In genomic region chr4:95087657-95088455, GRCh38 we compare ENCODE assay signal across 2 cellular contexts.
TF ChIP-seq lines count a peak whose summit lies in the region.

No MANE protein-coding gene starts in this region.

TF ChIP-seq in Ishikawa, 13 proteins besides CTCF, POLR2A, EP300 and RAD21 (continued from another document):
- TF ChIP-seq REST (IDR thresholded peaks at IDR 0.05; ENCODE audit: low read depth), result no peak

TF ChIP-seq in K562, 482 proteins besides CTCF, POLR2A, EP300 and RAD21 (continued from another document):
- TF ChIP-seq ZNF518B (CRISPR knock-in tag; IDR thresholded peaks at IDR 0.05) (no peak), BACH1 (tag; IDR thresholded peaks at IDR 0.05) (0 out of 2 replicates have a peak, but pooled peaks have one; percentile 48), BCL6 (CRISPR knock-in tag; IDR thresholded peaks at IDR 0.05) (no peak), PBX2 (CRISPR knock-in tag; IDR thresholded peaks at IDR 0.05; ENCODE audit: low read depth) (no peak), PBX2 (tag; conservative IDR thresholded peaks at IDR 0.05; ENCODE audit: low read depth) (peak; percentile 40; the same call in 1 of the 2 replicates), CCNT2 (IDR thresholded peaks at IDR 0.05; ENCODE audit: borderline replicate concordance, extremely low read depth, insufficient read length, low read depth, low read length) (no peak), RERE (CRISPR knock-in tag; IDR thresholded peaks at IDR 0.05; ENCODE audit: borderline replicate concordance) (no peak), TCF7 (IDR thresholded peaks at IDR 0.05; ENCODE audit: borderline replicate concordance) (no peak), NFIX (CRISPR knock-in tag; IDR thresholded peaks at IDR 0.05; ENCODE audit: low read depth) (peak; percentile 55), DIDO1 (tag; IDR thresholded peaks at IDR 0.05; ENCODE audit: low read depth) (no peak), XRCC3 (IDR thresholded peaks at IDR 0.05) (no peak)
